Comparison of ENCODE assay signal across 8 cellular contexts in the genomic region with DNA sequence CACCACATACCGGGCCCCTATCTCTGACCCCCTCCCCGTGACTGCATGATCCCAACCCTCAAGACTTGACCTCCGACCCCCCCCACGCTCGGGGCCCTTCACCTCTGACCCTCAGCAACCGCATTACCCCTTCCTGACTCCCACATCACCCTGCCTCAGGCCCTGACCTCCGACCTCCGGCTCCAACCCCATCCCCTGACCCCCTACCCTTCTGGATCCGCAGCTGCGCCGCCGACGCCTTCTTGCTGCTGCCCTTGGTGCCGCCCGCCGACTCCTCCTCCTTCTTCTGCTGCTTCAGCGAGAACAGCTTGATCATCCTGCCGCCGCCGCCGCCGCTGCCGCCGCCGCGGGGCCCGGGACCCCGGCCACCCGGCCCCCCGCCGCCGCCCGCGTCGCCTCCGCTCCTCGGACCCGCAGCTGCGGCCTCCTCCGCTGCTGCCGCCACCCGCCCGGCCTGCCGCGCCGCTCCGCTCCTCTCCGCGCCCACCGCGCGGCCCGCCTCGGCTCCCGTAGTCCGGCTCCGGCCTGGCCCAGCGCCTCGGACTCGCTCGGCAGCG. TPM values are rescaled to one million over a fixed set of nuclear protein-coding genes. Genes with fewer than 3 reads are reported as not detected.
DNase-seq lines count a peak whose midpoint lies in the region; ATAC-seq, FAIRE-seq and TF ChIP-seq lines count a peak whose summit lies in the region.

A gene (minus strand): TSS at position 546 of the 557 bp plus-strand sequence. CDS start 230 bp downstream, at position 316.

- peaks cover 31% of the 10 kb centered on the region for H3K4me1 Mint-ChIP-seq in astrocyte (ENCODE audit: low read depth, unreplicated experiment)

- H3K36me3 ChIP-seq in NT2/D1 (ENCODE audit: insufficient read depth, insufficient read length, low read length) (peaks cover 37% of the 10 kb centered on the region), astrocyte (ENCODE audit: insufficient read depth, low read length) (peaks cover 5% of the 10 kb centered on the region), iPS-15b (ENCODE audit: control insufficient read depth, insufficient read depth, low read length) (peaks cover 12% of the 10 kb centered on the region)

- H4K20me1 ChIP-seq in astrocyte (ENCODE audit: insufficient read depth, low read length): peaks cover 14% of the 10 kb centered on the region

- TF ChIP-seq POLR2A in GM19193 (IDR thresholded peaks at IDR 0.05; ENCODE audit: extremely low read depth, insufficient read depth, insufficient read length): peak; percentile 48

- peak within 1 kb of the TSS; percentile 97 for H3K4me3 Mint-ChIP-seq in astrocyte (ENCODE audit: unreplicated experiment)

- DNase-seq in NT2/D1 (ENCODE audit: low read depth, low spot score) (no peak), astrocyte (ENCODE audit: low read depth) (peak; percentile 31), SKM-1 treated with dmso at 0.1 percent for 144 hours (lab: John Stamatoyannopoulos, UW; ENCODE audit: unreplicated experiment) (no peak)
- DNase-seq in stimulated activated CD4-positive, alpha-beta T cell treated with anti-CD3 and anti-CD28 coated beads, Interleukin-15, amount 100 ng/mL, for 48 hours (ENCODE audit: low read depth in 2 of 2): peak; percentile 49 to 51

- H3K27me3 Mint-ChIP-seq in astrocyte (ENCODE audit: low read depth, unreplicated experiment): no peaks in the 10 kb centered on the region

- H3K9ac ChIP-seq in NT2/D1 (ENCODE audit: insufficient read length, low read depth): peak within 1 kb of the TSS; percentile 90
- peak within 1 kb of the TSS; percentile 97 for H3K9ac ChIP-seq in astrocyte (ENCODE audit: low read length)
- H3K9ac ChIP-seq in iPS-15b (ENCODE audit: low read depth, low read length): peak within 1 kb of the TSS; percentile 96

- no peaks in the 10 kb centered on the region for H3K4me1 ChIP-seq in NT2/D1 (ENCODE audit: insufficient read depth, insufficient read length)
- peaks cover 46% of the 10 kb centered on the region for H3K4me1 ChIP-seq in astrocyte (ENCODE audit: insufficient read depth, low read length)
- peaks cover 8% of the 10 kb centered on the region for H3K4me1 ChIP-seq in iPS-15b (ENCODE audit: control insufficient read depth, insufficient read depth, low read length)

- no peak for TF ChIP-seq CTCF in astrocyte (IDR thresholded peaks at IDR 0.05; ENCODE audit: insufficient read depth, low read depth, low read length)

- FAIRE-seq in astrocyte (lab: Jason Lieb, UNC): no peak

- peaks cover 2% of the 10 kb centered on the region for H3K9me3 Mint-ChIP-seq in astrocyte (ENCODE audit: unreplicated experiment)

- ATAC-seq in HG02840 (IDR thresholded peaks at IDR 0.05; ENCODE audit: low FRiP score, unreplicated experiment) (no peak), GM21717 (IDR thresholded peaks at IDR 0.05; ENCODE audit: unreplicated experiment) (no peak)

- peak within 1 kb of the TSS; percentile 97 for H3K27ac ChIP-seq in astrocyte (ENCODE audit: low read depth, low read length)

- H3K4me2 ChIP-seq in astrocyte (ENCODE audit: low read length): peak within 1 kb of the TSS; percentile 98

- peak within 1 kb of the TSS; percentile 97 for H3K27ac Mint-ChIP-seq in astrocyte (ENCODE audit: unreplicated experiment)

- H3K9me3 ChIP-seq in NT2/D1 (ENCODE audit: insufficient read depth, low read length) (no peaks in the 10 kb centered on the region), astrocyte (ENCODE audit: insufficient read depth, low read depth, low read length) (no peaks in the 10 kb centered on the region), iPS-15b (ENCODE audit: control insufficient read depth, insufficient read depth, low read length) (no peaks in the 10 kb centered on the region)

- H3K4me3 ChIP-seq in NT2/D1 (ENCODE audit: insufficient read length, low read depth): peak within 1 kb of the TSS; percentile 73
- peak within 1 kb of the TSS; percentile 94 for H3K4me3 ChIP-seq in astrocyte (ENCODE audit: insufficient read depth, low read depth, low read length)
- peak within 1 kb of the TSS; percentile 99 for H3K4me3 ChIP-seq in iPS-15b (ENCODE audit: low read depth, low read length)

- H3K27me3 ChIP-seq in NT2/D1 (ENCODE audit: insufficient read depth, insufficient read length): no peaks in the 10 kb centered on the region
- H3K27me3 ChIP-seq in astrocyte (ENCODE audit: insufficient read depth, low read length): peaks cover 4% of the 10 kb centered on the region
- peaks cover 25% of the 10 kb centered on the region for H3K27me3 ChIP-seq in iPS-15b (ENCODE audit: control insufficient read depth, insufficient read depth, low read length)

- H3K36me3 Mint-ChIP-seq in astrocyte (ENCODE audit: low read depth, unreplicated experiment): peaks cover 11% of the 10 kb centered on the region

- peak within 1 kb of the TSS; percentile 92 for H2AFZ ChIP-seq in astrocyte (ENCODE audit: low read depth, low read length)

- H3K79me2 ChIP-seq in astrocyte (ENCODE audit: insufficient read depth, low read length): peaks cover 37% of the 10 kb centered on the region

RNA-seq across cellular contexts. Expression of the gene that starts here (rescaled TPM):
- 106 and 113 TPM in 2 replicates for total RNA-seq in astrocyte

Comparison
In these comparisons a context has a peak if more than half of its experiments do, and no peak if none do; other contexts are left out.
1. DNase-seq: peak in astrocyte (single experiment) and stimulated activated CD4-positive, alpha-beta T cell treated with anti-CD3 and anti-CD28 coated beads, Interleukin-15, amount 100 ng/mL, for 48 hours (2 of 2); none in NT2/D1 (single experiment) and SKM-1 treated with dmso at 0.1 percent for 144 hours (single experiment).
2. Peak in every context shown above with its lines, with median percentiles within 50 percentile points of each other: H3K4me3 ChIP-seq and H3K9ac ChIP-seq.